1 cellular context compared by ENCODE assay signal in genomic region chr7:123012435-123012834, GRCh38.
TF ChIP-seq lines count a peak whose summit lies in the region.

No MANE protein-coding gene starts in this region.

TF ChIP-seq in HepG2, 621 proteins besides CTCF, POLR2A, EP300 and RAD21:
- TF ChIP-seq TFDP1 (CRISPR knock-in tag; IDR thresholded peaks at IDR 0.05; ENCODE audit: borderline replicate concordance) = no peak
- TF ChIP-seq SIX1 (CRISPR knock-in tag; IDR thresholded peaks at IDR 0.05; ENCODE audit: borderline replicate concordance) = no peak
- TF ChIP-seq ZNF562 (CRISPR knock-in tag; IDR thresholded peaks at IDR 0.05; ENCODE audit: borderline replicate concordance) = no peak
- TF ChIP-seq KLF6 (CRISPR knock-in tag; IDR thresholded peaks at IDR 0.05) = no peak
- peak; percentile 66; the same call in 1 of the 2 replicates for TF ChIP-seq MAFF (IDR thresholded peaks at IDR 0.05; ENCODE audit: low read depth, low read length)
- TF ChIP-seq MAFK (conservative IDR thresholded peaks at IDR 0.05 in 1 of 2, IDR thresholded peaks at IDR 0.05 in 1 of 2; ENCODE audit: low read length in 2 of 2) = peak; percentile 44 to 74; a peak in 3 of 4 replicates
- TF ChIP-seq ATF1 (CRISPR knock-in tag; IDR thresholded peaks at IDR 0.05) = no peak
